2 cellular contexts compared by ENCODE assay signal in genomic region chr1:42167611-42168396, GRCh38.
TF ChIP-seq lines count a peak whose summit lies in the region.

No MANE protein-coding gene starts in this region.

TF ChIP-seq in GM23338, 12 proteins besides CTCF, POLR2A, EP300 and RAD21:
- TF ChIP-seq, protein P1, sequence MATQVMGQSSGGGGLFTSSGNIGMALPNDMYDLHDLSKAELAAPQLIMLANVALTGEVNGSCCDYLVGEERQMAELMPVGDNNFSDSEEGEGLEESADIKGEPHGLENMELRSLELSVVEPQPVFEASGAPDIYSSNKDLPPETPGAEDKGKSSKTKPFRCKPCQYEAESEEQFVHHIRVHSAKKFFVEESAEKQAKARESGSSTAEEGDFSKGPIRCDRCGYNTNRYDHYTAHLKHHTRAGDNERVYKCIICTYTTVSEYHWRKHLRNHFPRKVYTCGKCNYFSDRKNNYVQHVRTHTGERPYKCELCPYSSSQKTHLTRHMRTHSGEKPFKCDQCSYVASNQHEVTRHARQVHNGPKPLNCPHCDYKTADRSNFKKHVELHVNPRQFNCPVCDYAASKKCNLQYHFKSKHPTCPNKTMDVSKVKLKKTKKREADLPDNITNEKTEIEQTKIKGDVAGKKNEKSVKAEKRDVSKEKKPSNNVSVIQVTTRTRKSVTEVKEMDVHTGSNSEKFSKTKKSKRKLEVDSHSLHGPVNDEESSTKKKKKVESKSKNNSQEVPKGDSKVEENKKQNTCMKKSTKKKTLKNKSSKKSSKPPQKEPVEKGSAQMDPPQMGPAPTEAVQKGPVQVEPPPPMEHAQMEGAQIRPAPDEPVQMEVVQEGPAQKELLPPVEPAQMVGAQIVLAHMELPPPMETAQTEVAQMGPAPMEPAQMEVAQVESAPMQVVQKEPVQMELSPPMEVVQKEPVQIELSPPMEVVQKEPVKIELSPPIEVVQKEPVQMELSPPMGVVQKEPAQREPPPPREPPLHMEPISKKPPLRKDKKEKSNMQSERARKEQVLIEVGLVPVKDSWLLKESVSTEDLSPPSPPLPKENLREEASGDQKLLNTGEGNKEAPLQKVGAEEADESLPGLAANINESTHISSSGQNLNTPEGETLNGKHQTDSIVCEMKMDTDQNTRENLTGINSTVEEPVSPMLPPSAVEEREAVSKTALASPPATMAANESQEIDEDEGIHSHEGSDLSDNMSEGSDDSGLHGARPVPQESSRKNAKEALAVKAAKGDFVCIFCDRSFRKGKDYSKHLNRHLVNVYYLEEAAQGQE (IDR thresholded peaks at IDR 0.05; ENCODE audit: unreplicated experiment): no peak
- TF ChIP-seq STAT1 (IDR thresholded peaks at IDR 0.05; ENCODE audit: unreplicated experiment) (no peak), EZH2phosphoT487 (IDR thresholded peaks at IDR 0.05; ENCODE audit: unreplicated experiment) (no peak), EZH2 (IDR thresholded peaks at IDR 0.05; ENCODE audit: low read depth, unreplicated experiment) (no peak)
TF ChIP-seq in GM23338: peak in this region for 0.

TF ChIP-seq in HEK293T, 16 proteins besides CTCF, POLR2A, EP300 and RAD21:
- TF ChIP-seq FOXM1 (IDR thresholded peaks at IDR 0.05; ENCODE audit: borderline replicate concordance) (no peak), CTBP1 (IDR thresholded peaks at IDR 0.05; ENCODE audit: borderline replicate concordance) (no peak), SUZ12 (IDR thresholded peaks at IDR 0.05) (no peak), ZNF384 (IDR thresholded peaks at IDR 0.05) (no peak), L3MBTL2 (conservative IDR thresholded peaks at IDR 0.05) (no peak), BHLHE40 (IDR thresholded peaks at IDR 0.05; ENCODE audit: borderline replicate concordance) (no peak), NFRKB (IDR thresholded peaks at IDR 0.05) (no peak), ELF4 (IDR thresholded peaks at IDR 0.05) (no peak), TARDBP (IDR thresholded peaks at IDR 0.05) (no peak), SP1 (IDR thresholded peaks at IDR 0.05) (no peak), HDGF (IDR thresholded peaks at IDR 0.05; ENCODE audit: borderline replicate concordance) (no peak), FOXA1 (IDR thresholded peaks at IDR 0.05) (no peak), LEF1 (IDR thresholded peaks at IDR 0.05; ENCODE audit: borderline replicate concordance) (no peak), ARNT (IDR thresholded peaks at IDR 0.05) (no peak), FOXK2 (IDR thresholded peaks at IDR 0.05) (no peak)
- TF ChIP-seq, protein P2, sequence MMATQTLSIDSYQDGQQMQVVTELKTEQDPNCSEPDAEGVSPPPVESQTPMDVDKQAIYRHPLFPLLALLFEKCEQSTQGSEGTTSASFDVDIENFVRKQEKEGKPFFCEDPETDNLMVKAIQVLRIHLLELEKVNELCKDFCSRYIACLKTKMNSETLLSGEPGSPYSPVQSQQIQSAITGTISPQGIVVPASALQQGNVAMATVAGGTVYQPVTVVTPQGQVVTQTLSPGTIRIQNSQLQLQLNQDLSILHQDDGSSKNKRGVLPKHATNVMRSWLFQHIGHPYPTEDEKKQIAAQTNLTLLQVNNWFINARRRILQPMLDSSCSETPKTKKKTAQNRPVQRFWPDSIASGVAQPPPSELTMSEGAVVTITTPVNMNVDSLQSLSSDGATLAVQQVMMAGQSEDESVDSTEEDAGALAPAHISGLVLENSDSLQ (IDR thresholded peaks at IDR 0.05): no peak
